In genomic region chr7:76358478-76359110, GRCh38 we compare ENCODE assay signal across 1 cellular context.
TF ChIP-seq lines count a peak whose summit lies in the region.

Gene YWHAG (minus strand): TSS chr7:76358991. CDS start chr7:76358808, 183 bp downstream.

TF ChIP-seq in PFSK-1, 5 proteins besides CTCF, POLR2A, EP300 and RAD21 (continued from another document):
- peak; percentile 85 for TF ChIP-seq TAF1 (IDR thresholded peaks at IDR 0.05; ENCODE audit: borderline replicate concordance, insufficient read depth, low read length)
- no peak; the same call in none of the 2 replicates for TF ChIP-seq SIN3A (IDR thresholded peaks at IDR 0.05; ENCODE audit: borderline replicate concordance, insufficient read depth, low read length)
TF ChIP-seq in PFSK-1: peak in this region for 4.
